In the genomic region with DNA sequence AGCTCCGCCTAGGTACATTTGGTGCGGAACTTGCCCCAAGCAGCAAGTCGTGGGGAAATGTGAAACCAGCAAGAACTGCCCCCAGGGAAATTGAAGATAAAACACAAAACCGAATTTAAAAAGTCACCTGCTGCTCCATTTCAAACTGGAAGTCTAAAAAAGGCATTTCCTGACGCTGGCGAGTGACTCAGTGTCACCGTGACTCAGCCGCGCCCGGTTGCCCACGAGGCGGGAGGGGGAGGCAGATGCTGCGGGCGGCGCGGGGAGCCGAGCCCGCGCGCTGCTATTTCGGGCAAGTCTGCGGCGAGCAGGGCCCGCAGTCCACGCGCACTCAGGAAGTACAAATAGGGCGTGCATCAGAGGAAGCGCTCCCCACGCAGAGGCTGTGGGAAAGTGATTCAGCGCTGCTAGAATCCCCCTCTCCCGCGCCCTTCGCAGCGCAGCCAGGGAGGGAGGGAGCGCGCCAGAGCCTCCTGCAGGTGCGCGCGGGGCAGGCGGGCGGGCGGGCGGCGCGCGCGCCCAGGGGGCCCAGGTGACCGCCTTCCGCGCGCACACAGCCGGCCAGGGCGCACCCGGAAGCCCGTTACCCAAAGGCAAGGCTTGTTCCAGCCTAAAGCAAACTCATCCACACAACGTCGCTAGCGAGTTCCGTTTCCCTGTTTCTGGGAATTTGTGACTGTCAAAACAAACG, we compare ENCODE assay signal across 8 cellular contexts.
DNase-seq lines count a peak whose midpoint lies in the region; TF ChIP-seq lines count a peak whose summit lies in the region.

No MANE protein-coding gene starts in this region.

- no peaks in the 10 kb centered on the region for H3K79me1 ChIP-seq in H9 (ENCODE audit: insufficient read depth, low read depth, low read length, poor library complexity, severe bottlenecking)

- TF ChIP-seq CTCF in H9 (conservative IDR thresholded peaks at IDR 0.05) = peak; percentile 26; the same call in 1 of the 3 replicates
- TF ChIP-seq CTCF in astrocyte of the spinal cord (IDR thresholded peaks at IDR 0.05; ENCODE audit: low read depth, low read length) = no peak

- H3K4me2 ChIP-seq in H9 (ENCODE audit: insufficient read depth, insufficient read length, low read length) = peak overlapping the region; percentile 65

- H3K27ac Mint-ChIP-seq in H9 = no peak overlapping the region; a peak in 1 of 7 replicates

- peaks cover 42 to 46% of the 10 kb centered on the region in 2 experiments for H3K4me1 Mint-ChIP-seq in H9

- H2AK5ac ChIP-seq in H9 (ENCODE audit: insufficient read length, low read length) = no peak overlapping the region

- peaks cover 11% of the 10 kb centered on the region for H3K23me2 ChIP-seq in H9 (ENCODE audit: insufficient read length, low read depth, low read length, poor library complexity, severe bottlenecking)

- H4K20me1 ChIP-seq in H9 (ENCODE audit: control insufficient read depth, insufficient read depth, insufficient read length) = no peaks in the 10 kb centered on the region

- no peak overlapping the region for H4K91ac ChIP-seq in H9 (ENCODE audit: insufficient read length, low read depth, low read length)

- H4K5ac ChIP-seq in H9 (ENCODE audit: insufficient read length, low read depth, low read length) = no peak overlapping the region

- peaks cover 7% of the 10 kb centered on the region; the same call in 1 of the 2 replicates for H3K4me1 ChIP-seq in H9 (ENCODE audit: insufficient read depth, low read length)
- H3K4me1 ChIP-seq in iPS-18a (ENCODE audit: control insufficient read depth, low read depth, low read length) = peaks cover 34% of the 10 kb centered on the region

- peaks cover 32% of the 10 kb centered on the region for H3K27me3 Mint-ChIP-seq in H9 (ENCODE audit: low read depth)

- no CpG with 5 or more reads among the region's 60 CpGs for WGBS in H9 (ENCODE audit: extremely low coverage, insufficient read length, low lambda C conversion rate)

- H3K56ac ChIP-seq in H9 (ENCODE audit: insufficient read length, low read depth, low read length) = no peak overlapping the region

- no peaks in the 10 kb centered on the region for H3K36me3 ChIP-seq in iPS-18a (ENCODE audit: control insufficient read depth, low read depth, low read length)

- DNase-seq in GDM1 (lab: John Stamatoyannopoulos, UW) (peak; percentile 81), H9 (peak; percentile 65), M059J (ENCODE audit: low read depth) (peak; percentile 81), T-helper 9 cell (peak; percentile 33), astrocyte of the spinal cord (ENCODE audit: low read depth, low spot score) (peak; percentile 83), skeletal muscle cell (ENCODE audit: low read depth) (peak; percentile 30), NCI-H2171 treated with DMSO at 0.1 percent for 48 hours (lab: John Stamatoyannopoulos, UW) (no peak)

- H2BK15ac ChIP-seq in H9 (ENCODE audit: low read depth, low read length) = no peak overlapping the region

- no peak overlapping the region for H3K4ac ChIP-seq in H9 (ENCODE audit: low read depth, low read length)

- H3K18ac ChIP-seq in H9 (ENCODE audit: insufficient read length, low read depth, low read length) = peak overlapping the region; percentile 19

- no peak overlapping the region for H2AFZ ChIP-seq in H9 (ENCODE audit: low read length)

- no peaks in the 10 kb centered on the region for H3K79me2 ChIP-seq in H9 (ENCODE audit: insufficient read depth, low read length)

- H3K23ac ChIP-seq in H9 (ENCODE audit: insufficient read length, low read depth, low read length) = no peak overlapping the region

- H3K9me3 Mint-ChIP-seq in H9 = no peaks in the 10 kb centered on the region

- in situ Hi-C loops in astrocyte of the spinal cord (cut with HindIII; ENCODE audit: low sequenced_read_pairs) = no loop called here

- H2BK12ac ChIP-seq in H9 (ENCODE audit: insufficient read length, low read depth, low read length) = no peak overlapping the region

- H3K27ac ChIP-seq in H9 (ENCODE audit: insufficient read length, low read depth, low read length) (no peak overlapping the region), iPS-18a (ENCODE audit: low read length) (no peak overlapping the region)

- H2BK20ac ChIP-seq in H9 (ENCODE audit: low read depth, low read length, poor library complexity, severe bottlenecking) = no peak overlapping the region

- H3K36me3 Mint-ChIP-seq in H9 (ENCODE audit: insufficient read depth in 1 of 3, low read depth in 3 of 3) = no peaks in the 10 kb centered on the region

- H3K4me3 ChIP-seq in astrocyte of the spinal cord (ENCODE audit: low read depth, low read length) (peak overlapping the region; percentile 50), iPS-18a (ENCODE audit: low read length) (peak overlapping the region; percentile 76), skeletal muscle cell (ENCODE audit: low read depth, low read length) (peak overlapping the region; percentile 52)

- H4K8ac ChIP-seq in H9 (replicated peaks; ENCODE audit: insufficient read length, low read depth, low read length) = no peak overlapping the region

- H3K9me3 ChIP-seq in H9 (ENCODE audit: control insufficient read depth, low read depth, low read length) (no peaks in the 10 kb centered on the region), iPS-18a (ENCODE audit: control insufficient read depth, low read depth, low read length) (no peaks in the 10 kb centered on the region)

- H3K14ac ChIP-seq in H9 (ENCODE audit: insufficient read depth, low read length) = 0 out of 2 replicates have a peak overlapping the region, but pooled peaks have one; percentile 7

- peak overlapping the region; percentile 14 for H3K9ac ChIP-seq in H9 (ENCODE audit: extremely low read depth, insufficient read length, low read length)
- peak overlapping the region; percentile 38 for H3K9ac ChIP-seq in iPS-18a (ENCODE audit: low read length)

- peak overlapping the region; percentile 74 to 88 for H3K4me3 Mint-ChIP-seq in H9

- H3T11ph ChIP-seq in H9 (ENCODE audit: low read length) = no peak overlapping the region

- no peak overlapping the region for H2BK5ac ChIP-seq in H9 (ENCODE audit: insufficient read length, low read length)

- H3K27me3 ChIP-seq in H9 (ENCODE audit: insufficient read depth, low read length) (no peaks in the 10 kb centered on the region; the same call in 1 of the 2 replicates), iPS-18a (ENCODE audit: control insufficient read depth, insufficient read depth, low read length) (peaks cover 25% of the 10 kb centered on the region)

- no peak overlapping the region for H2BK120ac ChIP-seq in H9 (ENCODE audit: low read depth, low read length, poor library complexity, severe bottlenecking)
